13 cellular contexts compared by ENCODE assay signal in genomic region chr6:37459981-37460800, GRCh38.
DNase-seq lines count a peak whose midpoint lies in the region; TF ChIP-seq lines count a peak whose summit lies in the region.
"Had no signal": no experiment of that assay in that cellular context is flagged by ENCODE, and none has a peak within 500 bp of the region (broad histone marks: within the 10 kb centered on the region; RNA-seq: fewer than 3 reads in every experiment).

No MANE protein-coding gene starts in this region.

- peak; percentile 48 for TF ChIP-seq POLR2A in erythroblast (IDR thresholded peaks at IDR 0.05; ENCODE audit: low read length)

- DNase-seq in DMS 273 (lab: John Stamatoyannopoulos, UW; ENCODE audit: unreplicated experiment) (peak; percentile 95), NCI-H146 (lab: John Stamatoyannopoulos, UW) (peak; percentile 75), OCI-M1 (lab: John Stamatoyannopoulos, UW) (peak; percentile 88), erythroblast (lab: John Stamatoyannopoulos, UW) (peak; percentile 96 to 99), midbrain (lab: John Stamatoyannopoulos, UW) (no peak), HCEC 1CT (no peak)
- DNase-seq in stimulated activated CD8-positive, alpha-beta memory T cell treated with anti-CD3 and anti-CD28 coated beads, Interleukin-4, amount 100 ng/mL, for 48 hours, result no peak
- no peak for DNase-seq in activated CD8-positive, alpha-beta memory T cell treated with anti-CD3 and anti-CD28 coated beads for 24 hours
- DNase-seq: activated CD4-positive, alpha-beta T cell treated with anti-CD3 and anti-CD28 coated beads for 4 hours; activated effector memory CD4-positive, alpha-beta T cell treated with Interleukin-2 at 50 U/mL for 16 hours; IMR-90; mesenchymal stem cell; NCI-H774 had no signal

Comparison
In these comparisons a context has a peak if more than half of its experiments do, and no peak if none do; other contexts are left out.
1. DNase-seq: peak in DMS 273 (single experiment), NCI-H146 (single experiment), OCI-M1 (single experiment) and erythroblast (2 of 2); none in midbrain (single experiment), HCEC 1CT (single experiment), stimulated activated CD8-positive, alpha-beta memory T cell treated with anti-CD3 and anti-CD28 coated beads, Interleukin-4, amount 100 ng/mL, for 48 hours (single experiment) and activated CD8-positive, alpha-beta memory T cell treated with anti-CD3 and anti-CD28 coated beads for 24 hours (single experiment).